Comparison of ENCODE assay signal across 21 cellular contexts in the genomic region with DNA sequence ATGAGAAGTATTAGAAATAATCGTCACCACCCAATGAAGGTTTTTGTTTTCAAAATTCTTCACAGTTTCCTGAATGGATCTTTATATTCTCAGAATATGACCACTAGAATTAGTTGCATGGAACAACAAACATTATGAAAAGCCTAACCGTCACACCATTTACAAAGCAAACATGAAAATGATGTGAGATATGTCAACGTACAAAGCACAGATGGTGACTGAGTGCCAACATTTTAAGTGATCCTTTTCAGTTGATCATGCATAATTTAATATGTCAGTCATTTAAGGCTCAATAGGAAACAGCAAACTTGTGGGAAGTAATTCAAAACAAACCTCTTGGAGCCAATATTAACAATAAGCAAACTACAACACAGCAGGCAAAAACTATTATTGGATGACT.
DNase-seq lines count a peak whose midpoint lies in the region; ATAC-seq, FAIRE-seq and TF ChIP-seq lines count a peak whose summit lies in the region.
"Had no signal": no experiment of that assay in that cellular context is flagged by ENCODE, and none has a peak within 500 bp of the region (broad histone marks: within the 10 kb centered on the region; RNA-seq: fewer than 3 reads in every experiment).

No MANE protein-coding gene starts in this region.

- H3K4me3 ChIP-seq in coronary artery = no peak overlapping the region
- H3K4me3 ChIP-seq: gastroesophageal sphincter, transverse colon had no signal

- no peak overlapping the region for H3K27ac ChIP-seq in coronary artery

- FAIRE-seq in H54 (lab: Jason Lieb, UNC) = peak; percentile 33
- FAIRE-seq: GM19239 had no signal

- intact Hi-C loops in left colon (cut with DNase I, micrococcal nuclease) = no loop called here

- TF ChIP-seq POLR2A in H54 (IDR thresholded peaks at IDR 0.05; ENCODE audit: low read depth, low read length) = no peak

- TF ChIP-seq CTCF in coronary artery (IDR thresholded peaks at IDR 0.05) = no peak

- ATAC-seq in left colon (peak; percentile 78), GM18498 (IDR thresholded peaks at IDR 0.05; ENCODE audit: unreplicated experiment) (no peak)
- ATAC-seq: gastroesophageal sphincter; natural killer cell treated with Interleukin-12 subunit alpha and Interleukin-12 subunit beta and Interleukin-15 and Interleukin-18, amount 100 ng/mL, for 72 hours; stimulated activated naive CD8-positive, alpha-beta T cell treated with anti-CD3 and anti-CD28 coated beads, Interleukin-15, Interleukin-2, amounts not matched to agents 100 U/mL and 50 U/mL, for 24 hours had no signal

- no peak for DNase-seq in H54 (ENCODE audit: insufficient read length, low spot score)
- peak; percentile 73 for DNase-seq in NCI-H1436 treated with DMSO at 0.1 percent for 48 hours (lab: John Stamatoyannopoulos, UW)
- DNase-seq in NCI-H510A treated with DMSO at 0.1 percent for 48 hours (lab: John Stamatoyannopoulos, UW) = peak; percentile 94
- DNase-seq in left colon = no peak
- no peak for DNase-seq in coronary artery (ENCODE audit: low spot score)
- DNase-seq in nucleus accumbens (lab: John Stamatoyannopoulos, UW) = no peak
- no peak for DNase-seq in activated CD4-positive, CD25-positive, alpha-beta regulatory T cell (lab: John Stamatoyannopoulos, UW)
- DNase-seq: anterior cingulate cortex; central memory CD4-positive, alpha-beta T cell; HCEC 1CT; mesendoderm; NCI-H2171; posterior cingulate gyrus; Right ventricle myocardium superior; stimulated activated naive CD8-positive, alpha-beta T cell treated with anti-CD3 and anti-CD28 coated beads, Interleukin-15, Interleukin-2, amounts not matched to agents 100 U/mL and 50 U/mL, for 24 hours; T-helper 1 cell; transverse colon had no signal

Comparison
In these comparisons a context has a peak if more than half of its experiments do, and no peak if none do; other contexts are left out.
1. DNase-seq: peak in NCI-H1436 treated with DMSO at 0.1 percent for 48 hours (single experiment) and NCI-H510A treated with DMSO at 0.1 percent for 48 hours (single experiment); none in H54 (single experiment), left colon (0 of 2), coronary artery (single experiment), nucleus accumbens (0 of 56) and activated CD4-positive, CD25-positive, alpha-beta regulatory T cell (0 of 4).